ENCODE assay signal across 2 cellular contexts in genomic region chr20:53895385-53895755, GRCh38.
TF ChIP-seq lines count a peak whose summit lies in the region.

No MANE protein-coding gene starts in this region.

TF ChIP-seq in IMR-90, 13 proteins besides CTCF, POLR2A, EP300 and RAD21 (continued from another document):
- no peak for TF ChIP-seq MAZ (IDR thresholded peaks at IDR 0.05; ENCODE audit: borderline replicate concordance, low read depth, low read length)
- no peak for TF ChIP-seq USF2 (IDR thresholded peaks at IDR 0.05; ENCODE audit: low read depth, low read length)
- no peak for TF ChIP-seq CHD1 (IDR thresholded peaks at IDR 0.05; ENCODE audit: low read depth, low read length)
- no peak for TF ChIP-seq RCOR1 (IDR thresholded peaks at IDR 0.05; ENCODE audit: insufficient replicate concordance, low read length)
- TF ChIP-seq BHLHE40 (IDR thresholded peaks at IDR 0.05; ENCODE audit: low read depth, low read length): no peak
- TF ChIP-seq SMC3 (IDR thresholded peaks at IDR 0.05; ENCODE audit: low read depth, low read length): no peak
- TF ChIP-seq MXI1 (IDR thresholded peaks at IDR 0.05; ENCODE audit: borderline replicate concordance, low read depth, low read length): no peak
- no peak for TF ChIP-seq RFX5 (IDR thresholded peaks at IDR 0.05; ENCODE audit: low read depth, low read length)

TF ChIP-seq in WTC11, 78 proteins besides CTCF, POLR2A, EP300 and RAD21 (continued from another document):
- TF ChIP-seq MLX (CRISPR knock-in tag; IDR thresholded peaks at IDR 0.05): no peak
- no peak for TF ChIP-seq EMX1 (CRISPR knock-in tag; IDR thresholded peaks at IDR 0.05)
- TF ChIP-seq GRHL2 (CRISPR knock-in tag; IDR thresholded peaks at IDR 0.05; ENCODE audit: insufficient replicate concordance, severe bottlenecking): no peak
- no peak for TF ChIP-seq ZNF219 (CRISPR knock-in tag; IDR thresholded peaks at IDR 0.05; ENCODE audit: borderline replicate concordance)
- no peak for TF ChIP-seq ZNF281 (CRISPR knock-in tag; IDR thresholded peaks at IDR 0.05)
- TF ChIP-seq E2F4 (CRISPR knock-in tag; IDR thresholded peaks at IDR 0.05; ENCODE audit: borderline replicate concordance, low read depth): no peak
- TF ChIP-seq IRF1 (CRISPR knock-in tag; IDR thresholded peaks at IDR 0.05): no peak
